ENCODE assay signal across 21 cellular contexts in genomic region chr3:155292133-155292532, GRCh38. TPM values are rescaled to one million over a fixed set of nuclear protein-coding genes. Genes with fewer than 3 reads are reported as not detected.
DNase-seq lines count a peak whose midpoint lies in the region; ATAC-seq and TF ChIP-seq lines count a peak whose summit lies in the region.
"Had no signal": no experiment of that assay in that cellular context is flagged by ENCODE, and none has a peak within 500 bp of the region (broad histone marks: within the 10 kb centered on the region; RNA-seq: fewer than 3 reads in every experiment).

No MANE protein-coding gene starts in this region.

- no peak overlapping the region for H2AFZ ChIP-seq in osteoblast (ENCODE audit: low read length)
- H2AFZ ChIP-seq: GM23338 had no signal

- H3K36me3 ChIP-seq in psoas muscle (ENCODE audit: insufficient read depth in 1 of 2, low read depth in 1 of 2) (peaks cover 0 to 6% of the 10 kb centered on the region in 2 donors), testis (ENCODE audit: low read depth, missing control alignments) (no peaks in the 10 kb centered on the region), HAP-1 (replicated peaks) (no peaks in the 10 kb centered on the region), osteoblast (ENCODE audit: insufficient read depth, low read length) (no peaks in the 10 kb centered on the region)
- H3K36me3 ChIP-seq: BLaER1, SJSA1 had no signal

- peak; percentile 10 for DNase-seq in GM04503 (ENCODE audit: low read depth)
- peak; percentile 75 for DNase-seq in choroid plexus epithelial cell (ENCODE audit: low read depth)
- DNase-seq in fibroblast of the conjunctiva (ENCODE audit: low read depth), result peak; percentile 52
- DNase-seq in psoas muscle, result no peak
- DNase-seq in testis, result no peak
- no peak for DNase-seq in HAP-1 (ENCODE audit: low spot score in 2 of 2)
- DNase-seq in osteoblast (ENCODE audit: insufficient read length, low spot score, missing footprints), result no peak
- DNase-seq: DMS 273 treated with DMSO at 0.1 percent for 48 hours, HFFc6, NCI-H1092 treated with DMSO at 0.1 percent for 48 hours, NCI-H1694, NCI-H345, NCI-H526 treated with DMSO at 0.1 percent for 48 hours, RPMI8226 had no signal

- no peak for TF ChIP-seq CTCF in choroid plexus epithelial cell (conservative IDR thresholded peaks at IDR 0.05; ENCODE audit: low read depth, low read length)
- no peak for TF ChIP-seq CTCF in psoas muscle (IDR thresholded peaks at IDR 0.05)
- no peak for TF ChIP-seq CTCF in testis (IDR thresholded peaks at IDR 0.05)
- TF ChIP-seq CTCF in osteoblast (IDR thresholded peaks at IDR 0.05; ENCODE audit: extremely low read depth, low read depth, low read length), result no peak

- H3K4me1 ChIP-seq in psoas muscle (no peaks in the 10 kb centered on the region), testis (no peaks in the 10 kb centered on the region), HAP-1 (no peaks in the 10 kb centered on the region), osteoblast (ENCODE audit: insufficient read depth, low read length) (no peaks in the 10 kb centered on the region)
- H3K4me1 ChIP-seq: BLaER1, SJSA1 had no signal

- H3K27me3 ChIP-seq in psoas muscle (ENCODE audit: insufficient read depth in 3 of 3, low read length in 2 of 3) (no peaks in the 10 kb centered on the region), testis (no peaks in the 10 kb centered on the region), HAP-1 (ENCODE audit: low read depth) (no peaks in the 10 kb centered on the region), osteoblast (ENCODE audit: insufficient read depth, low read length) (no peaks in the 10 kb centered on the region)
- H3K27me3 ChIP-seq: BLaER1, SJSA1 had no signal

- peak overlapping the region; percentile 82 for H3K27ac ChIP-seq in psoas muscle
- H3K27ac ChIP-seq in testis, result no peak overlapping the region
- H3K27ac ChIP-seq in osteoblast (ENCODE audit: low read depth, low read length), result no peak overlapping the region
- H3K27ac ChIP-seq: BLaER1, KMS-11, SJSA1 had no signal

- H3K4me2 ChIP-seq in osteoblast (ENCODE audit: insufficient read depth, low read length), result no peak overlapping the region
- H3K4me2 ChIP-seq: BLaER1, GM23338, KMS-11 had no signal

- no peak overlapping the region for H3K4me3 ChIP-seq in choroid plexus epithelial cell (ENCODE audit: low read depth, low read length)
- H3K4me3 ChIP-seq in psoas muscle, result peak overlapping the region; percentile 63
- H3K4me3 ChIP-seq in testis, result no peak overlapping the region
- no peak overlapping the region for H3K4me3 ChIP-seq in HAP-1
- no peak overlapping the region for H3K4me3 ChIP-seq in osteoblast (ENCODE audit: insufficient read depth, low read length)
- H3K4me3 ChIP-seq: BLaER1, GM23338, SJSA1 had no signal

- in situ Hi-C loops in HAP-1 (cut with MboI; ENCODE audit: low sequenced_read_pairs), result no loop called here

- WGBS in psoas muscle, 3 donors, result 36 to 71% (median 40%) methylated on average over 1 of the region's 1 CpG
- 71 to 84% methylated on average over 1 of the region's 1 CpG for WGBS in testis, 2 donors

- intact Hi-C loops in psoas muscle (cut with DNase I), result loop anchor here (2.0 to 5.0 kb wide), 3 partner anchors 59 to 99 kb away; no protein-coding TSS in a partner anchor
- intact Hi-C loops in testis (cut with DNase I; ENCODE audit: low total_unique reads), result no loop called here

- no peak for TF ChIP-seq POLR2A in testis (IDR thresholded peaks at IDR 0.05)

- ATAC-seq in psoas muscle (peak; percentile 39 to 76 (median 52)), HG02678 (IDR thresholded peaks at IDR 0.05; ENCODE audit: unreplicated experiment) (no peak)
- ATAC-seq: GM23338 had no signal

- H3K9me3 ChIP-seq in psoas muscle (peaks cover 13% of the 10 kb centered on the region), testis (no peaks in the 10 kb centered on the region), HAP-1 (peaks cover 4% of the 10 kb centered on the region), osteoblast (ENCODE audit: low read depth, low read length) (no peaks in the 10 kb centered on the region)
- H3K9me3 ChIP-seq: SJSA1 had no signal

- H4K20me1 ChIP-seq in osteoblast (ENCODE audit: insufficient read depth, low read length), result no peaks in the 10 kb centered on the region
- H4K20me1 ChIP-seq: BLaER1 had no signal

- no peaks in the 10 kb centered on the region for H3K79me2 ChIP-seq in osteoblast (ENCODE audit: insufficient read depth, low read length)

RNA-seq across cellular contexts. Expression of gene STRIT1, which starts 1.4 kb away (rescaled TPM):
- total RNA-seq in psoas muscle (1,000 to 10,000 TPM in 2 of 4 donors, 100 to 1,000 TPM in 2; 714 to 1,417 (median 917) TPM), testis (not detected), osteoblast (not detected in 2 replicates)
- polyA plus RNA-seq in psoas muscle (1,000 to 10,000 TPM in 2 of 3 donors, 100 to 1,000 TPM in 1; 856 to 1,389 (median 1,075) TPM), testis (ENCODE audit: insufficient read depth, low read depth, low replicate concordance) (2.5 TPM)
- total RNA-seq: HFFc6, MCF 10A, OCI-LY7, SJSA1 had no signal

Comparison
In these comparisons a context has a peak if more than half of its experiments do, and no peak if none do; other contexts are left out.
1. DNase-seq: peak in GM04503 (single experiment), choroid plexus epithelial cell (single experiment) and fibroblast of the conjunctiva (single experiment); none in psoas muscle (0 of 2), testis (single experiment), HAP-1 (0 of 2) and osteoblast (single experiment).
2. RNA of gene STRIT1, which starts 1.4 kb away (total RNA-seq): 714 to 1,417 TPM in psoas muscle; not detected in testis and not detected in osteoblast; every median in the first group is over 100 times any median in the second.